In genomic region chr10:75012471-75012870, GRCh38 we compare ENCODE assay signal across 19 cellular contexts.
DNase-seq lines count a peak whose midpoint lies in the region; ATAC-seq and TF ChIP-seq lines count a peak whose summit lies in the region.
"Had no signal": no experiment of that assay in that cellular context is flagged by ENCODE, and none has a peak within 500 bp of the region (broad histone marks: within the 10 kb centered on the region; RNA-seq: fewer than 3 reads in every experiment).

No MANE protein-coding gene starts in this region.

- ATAC-seq in HG02571 (IDR thresholded peaks at IDR 0.05; ENCODE audit: unreplicated experiment) (peak; percentile 54), GM18505 (IDR thresholded peaks at IDR 0.05; ENCODE audit: unreplicated experiment) (no peak), Right ventricle myocardium superior (ENCODE audit: poor library complexity) (no peak)
- no peak for ATAC-seq in activated T-helper 17 cell treated with anti-CD3 and anti-CD28 coated beads, Interleukin-2, amount 50 U/mL, for 72 hours (replicated peaks)
- no peak for ATAC-seq in stimulated activated effector memory CD8-positive, alpha-beta T cell treated with anti-CD3 and anti-CD28 coated beads, Interleukin-12 subunit alpha, Interleukin-12 subunit beta, amount 100 ng/mL, for 72 hours
- ATAC-seq: activated T-cell treated with anti-CD3 and anti-CD28 coated beads, Interleukin-2, amount 50 U/mL, for 4 hours; pancreas had no signal

- H3K4me1 Mint-ChIP-seq in activated T-cell treated with anti-CD3 and anti-CD28 coated beads, Interleukin-2, amount 50 U/mL, for 24 hours (ENCODE audit: low read depth): peaks cover 76% of the 10 kb centered on the region
- peaks cover 43% of the 10 kb centered on the region for H3K4me1 Mint-ChIP-seq in activated T-helper 17 cell treated with anti-CD3 and anti-CD28 coated beads, Interleukin-2, amount 50 U/mL, for 72 hours
- peaks cover 46% of the 10 kb centered on the region for H3K4me1 Mint-ChIP-seq in stimulated activated effector memory CD8-positive, alpha-beta T cell treated with anti-CD3 and anti-CD28 coated beads, Interleukin-12 subunit alpha, Interleukin-12 subunit beta, amount 100 ng/mL, for 72 hours

- peak overlapping the region; percentile 94 for H3K27ac Mint-ChIP-seq in activated T-cell treated with anti-CD3 and anti-CD28 coated beads, Interleukin-2, amount 50 U/mL, for 24 hours
- peak overlapping the region; percentile 89 for H3K27ac Mint-ChIP-seq in activated T-helper 17 cell treated with anti-CD3 and anti-CD28 coated beads, Interleukin-2, amount 50 U/mL, for 72 hours
- H3K27ac Mint-ChIP-seq in stimulated activated effector memory CD8-positive, alpha-beta T cell treated with anti-CD3 and anti-CD28 coated beads, Interleukin-12 subunit alpha, Interleukin-12 subunit beta, amount 100 ng/mL, for 72 hours: peak overlapping the region; percentile 94

- no peaks in the 10 kb centered on the region for H3K27me3 Mint-ChIP-seq in activated T-cell treated with anti-CD3 and anti-CD28 coated beads, Interleukin-2, amount 50 U/mL, for 24 hours
- H3K27me3 Mint-ChIP-seq in activated T-helper 17 cell treated with anti-CD3 and anti-CD28 coated beads, Interleukin-2, amount 50 U/mL, for 72 hours: no peaks in the 10 kb centered on the region

- no peak for DNase-seq in activated T-cell treated with anti-CD3 and anti-CD28 coated beads, Interleukin-2, amount 50 U/mL, for 24 hours
- DNase-seq in activated T-cell treated with anti-CD3 and anti-CD28 coated beads for 4 hours (no peak), NCI-H1694 treated with DMSO at 0.1 percent for 48 hours (lab: John Stamatoyannopoulos, UW) (no peak), Right ventricle myocardium superior (no peak)
- no peak for DNase-seq in stimulated activated effector memory CD8-positive, alpha-beta T cell treated with anti-CD3 and anti-CD28 coated beads, Interleukin-12 subunit alpha, Interleukin-12 subunit beta, amount 100 ng/mL, for 72 hours (ENCODE audit: low spot score in 2 of 2)
- DNase-seq: activated T-cell treated with anti-CD3 and anti-CD28 coated beads, Interleukin-2, amount 50 U/mL, for 4 hours; aorta; Calu3; colonic mucosa; glutamatergic neuron; midbrain; NCI-H1105 treated with DMSO at 0.1 percent for 48 hours; NCI-H446 treated with DMSO at 0.1 percent for 48 hours; pancreas; PC-3; small intestine had no signal

- intact Hi-C loops in Right ventricle myocardium superior (cut with DNase I): no loop called here

- H3K9me3 Mint-ChIP-seq in activated T-cell treated with anti-CD3 and anti-CD28 coated beads, Interleukin-2, amount 50 U/mL, for 24 hours: no peaks in the 10 kb centered on the region
- no peaks in the 10 kb centered on the region for H3K9me3 Mint-ChIP-seq in activated T-helper 17 cell treated with anti-CD3 and anti-CD28 coated beads, Interleukin-2, amount 50 U/mL, for 72 hours
- H3K9me3 Mint-ChIP-seq in stimulated activated effector memory CD8-positive, alpha-beta T cell treated with anti-CD3 and anti-CD28 coated beads, Interleukin-12 subunit alpha, Interleukin-12 subunit beta, amount 100 ng/mL, for 72 hours: no peaks in the 10 kb centered on the region
- H3K9me3 Mint-ChIP-seq: activated T-cell treated with anti-CD3 and anti-CD28 coated beads, Interleukin-2, amount 50 U/mL, for 4 hours had no signal

- peaks cover 16% of the 10 kb centered on the region for H3K36me3 Mint-ChIP-seq in activated T-cell treated with anti-CD3 and anti-CD28 coated beads, Interleukin-2, amount 50 U/mL, for 24 hours (ENCODE audit: low read depth)
- no peaks in the 10 kb centered on the region for H3K36me3 Mint-ChIP-seq in activated T-helper 17 cell treated with anti-CD3 and anti-CD28 coated beads, Interleukin-2, amount 50 U/mL, for 72 hours (ENCODE audit: low read depth)
- H3K36me3 Mint-ChIP-seq in stimulated activated effector memory CD8-positive, alpha-beta T cell treated with anti-CD3 and anti-CD28 coated beads, Interleukin-12 subunit alpha, Interleukin-12 subunit beta, amount 100 ng/mL, for 72 hours: no peaks in the 10 kb centered on the region

- TF ChIP-seq POLR2A in GM18505 (IDR thresholded peaks at IDR 0.05; ENCODE audit: borderline replicate concordance, extremely low read depth, insufficient read depth, insufficient read length): no peak

- no peak overlapping the region for H3K4me3 Mint-ChIP-seq in activated T-cell treated with anti-CD3 and anti-CD28 coated beads, Interleukin-2, amount 50 U/mL, for 24 hours
- peak overlapping the region; percentile 79 for H3K4me3 Mint-ChIP-seq in activated T-helper 17 cell treated with anti-CD3 and anti-CD28 coated beads, Interleukin-2, amount 50 U/mL, for 72 hours
- H3K4me3 Mint-ChIP-seq in stimulated activated effector memory CD8-positive, alpha-beta T cell treated with anti-CD3 and anti-CD28 coated beads, Interleukin-12 subunit alpha, Interleukin-12 subunit beta, amount 100 ng/mL, for 72 hours: no peak overlapping the region
- H3K4me3 Mint-ChIP-seq: activated T-cell treated with anti-CD3 and anti-CD28 coated beads, Interleukin-2, amount 50 U/mL, for 4 hours had no signal
